In genomic region chr3:42746455-42747450, GRCh38 we compare ENCODE assay signal across 10 cellular contexts. TPM values are rescaled to one million over a fixed set of nuclear protein-coding genes. Genes with fewer than 3 reads are reported as not detected.
DNase-seq lines count a peak whose midpoint lies in the region; ATAC-seq, FAIRE-seq and TF ChIP-seq lines count a peak whose summit lies in the region.
"Had no signal": no experiment of that assay in that cellular context is flagged by ENCODE, and none has a peak within 500 bp of the region (broad histone marks: within the 10 kb centered on the region; RNA-seq: fewer than 3 reads in every experiment).

No MANE protein-coding gene starts in this region.

- peaks cover 57% of the 10 kb centered on the region for H3K4me1 Mint-ChIP-seq in CD4-positive, alpha-beta T cell (ENCODE audit: low read depth)

- no peaks in the 10 kb centered on the region for H3F3A ChIP-seq in smooth muscle cell (ENCODE audit: low read depth)

- H3K27me3 ChIP-seq in CD4-positive, alpha-beta T cell (ENCODE audit: control insufficient read depth, insufficient read depth, low read length), result no peaks in the 10 kb centered on the region
- H3K27me3 ChIP-seq in parathyroid adenoma (ENCODE audit: control insufficient read depth, insufficient read depth, low read length) (no peaks in the 10 kb centered on the region), smooth muscle cell (ENCODE audit: low read depth) (no peaks in the 10 kb centered on the region)

- H3K36me3 ChIP-seq in parathyroid adenoma (ENCODE audit: control insufficient read depth, insufficient read depth, low read length) (no peaks in the 10 kb centered on the region), kidney (ENCODE audit: control insufficient read depth in 1 of 2, insufficient read depth in 2 of 2, low read length in 2 of 2) (no peaks in the 10 kb centered on the region), smooth muscle cell (ENCODE audit: low read depth) (no peaks in the 10 kb centered on the region)

- no peak for FAIRE-seq in kidney (lab: Jason Lieb, UNC)

- CTCF ChIA-PET in CD4-positive, alpha-beta T cell (lab: Charles Lee), result no interaction called here

- WGBS in smooth muscle cell (ENCODE audit: low lambda C conversion rate), result 87% methylated on average over 10 of the region's 11 CpGs

- H3K9ac ChIP-seq in parathyroid adenoma (no peak overlapping the region), kidney (ENCODE audit: low read length in 2 of 2) (peak overlapping the region in 1 of 2 donors; percentile 29), smooth muscle cell (ENCODE audit: low read depth) (no peak overlapping the region)

- H3K4me1 ChIP-seq in parathyroid adenoma (peaks cover 18% of the 10 kb centered on the region), kidney (ENCODE audit: control insufficient read depth in 1 of 2, insufficient read depth in 1 of 2, low read depth in 1 of 2, low read length in 2 of 2) (peaks cover 6 to 13% of the 10 kb centered on the region in 2 donors), smooth muscle cell (ENCODE audit: low read depth) (peaks cover 3% of the 10 kb centered on the region)

- no peaks in the 10 kb centered on the region for H3K36me3 Mint-ChIP-seq in CD4-positive, alpha-beta T cell (ENCODE audit: low read depth)

- intact Hi-C loops in CD4-positive, alpha-beta T cell (cut with DNase I, micrococcal nuclease), result loop anchor here in 1 of 2 experiments (5.0 kb wide), 1 partner anchor 164 kb away; the partner anchor contains the start of gene SEC22C
- intact Hi-C loops in kidney (cut with DNase I), result no loop called here

- no peaks in the 10 kb centered on the region for H3K27me3 Mint-ChIP-seq in CD4-positive, alpha-beta T cell
- H3K27me3 Mint-ChIP-seq: activated naive CD8-positive, alpha-beta T cell treated with anti-CD3 and anti-CD28 coated beads, Interleukin-2, amount 50 U/mL, for 24 hours; stimulated activated naive CD8-positive, alpha-beta T cell treated with anti-CD3 and anti-CD28 coated beads, Interleukin-15, Interleukin-2, amounts not matched to agents 100 ng/mL and 50 ng/mL, for 24 hours had no signal

- no peaks in the 10 kb centered on the region for H3K9me3 Mint-ChIP-seq in CD4-positive, alpha-beta T cell
- H3K9me3 Mint-ChIP-seq: activated naive CD8-positive, alpha-beta T cell treated with anti-CD3 and anti-CD28 coated beads, Interleukin-2, amount 50 U/mL, for 24 hours; stimulated activated naive CD8-positive, alpha-beta T cell treated with anti-CD3 and anti-CD28 coated beads, Interleukin-15, Interleukin-2, amounts not matched to agents 100 ng/mL and 50 ng/mL, for 24 hours had no signal

- H4K20me1 ChIP-seq in smooth muscle cell (ENCODE audit: low read depth), result no peaks in the 10 kb centered on the region

- no peak for TF ChIP-seq CTCF in CD4-positive, alpha-beta T cell (IDR thresholded peaks at IDR 0.05)
- TF ChIP-seq CTCF in parathyroid adenoma (IDR thresholded peaks at IDR 0.05) (no peak), kidney (IDR thresholded peaks at IDR 0.05; ENCODE audit: borderline replicate concordance, extremely low read depth, insufficient read depth) (no peak), smooth muscle cell (IDR thresholded peaks at IDR 0.05; ENCODE audit: borderline replicate concordance, insufficient read depth, poor library complexity, severe bottlenecking) (no peak)

- H3K27ac Mint-ChIP-seq in CD4-positive, alpha-beta T cell, result peak overlapping the region; percentile 88
- H3K27ac Mint-ChIP-seq: activated naive CD8-positive, alpha-beta T cell treated with anti-CD3 and anti-CD28 coated beads, Interleukin-2, amount 50 U/mL, for 24 hours; stimulated activated naive CD8-positive, alpha-beta T cell treated with anti-CD3 and anti-CD28 coated beads, Interleukin-15, Interleukin-2, amounts not matched to agents 100 ng/mL and 50 ng/mL, for 24 hours had no signal

- H3K27ac ChIP-seq in CD4-positive, alpha-beta T cell (ENCODE audit: low read depth, low read length), result no peak overlapping the region
- peak overlapping the region; percentile 96 for H3K27ac ChIP-seq in parathyroid adenoma
- H3K27ac ChIP-seq in kidney (ENCODE audit: low read depth in 2 of 2, low read length in 2 of 2), result peak overlapping the region in 1 of 2 donors; percentile 65
- H3K27ac ChIP-seq in smooth muscle cell (ENCODE audit: low read depth), result no peak overlapping the region

- H3K4me2 ChIP-seq in parathyroid adenoma (ENCODE audit: low read length) (no peak overlapping the region), smooth muscle cell (no peak overlapping the region)

- no peaks in the 10 kb centered on the region for H3K9me3 ChIP-seq in CD4-positive, alpha-beta T cell (ENCODE audit: control insufficient read depth, low read length)
- H3K9me3 ChIP-seq in parathyroid adenoma (ENCODE audit: control insufficient read depth, low read length) (no peaks in the 10 kb centered on the region), kidney (ENCODE audit: control insufficient read depth in 1 of 2, low read length in 2 of 2) (no peaks in the 10 kb centered on the region), smooth muscle cell (replicated peaks; ENCODE audit: low read depth) (no peaks in the 10 kb centered on the region)

- H3K79me2 ChIP-seq in parathyroid adenoma (no peaks in the 10 kb centered on the region), smooth muscle cell (ENCODE audit: low read depth) (no peaks in the 10 kb centered on the region)

- peak overlapping the region; percentile 50 for H2AFZ ChIP-seq in parathyroid adenoma
- H2AFZ ChIP-seq in smooth muscle cell (ENCODE audit: low read depth), result no peak overlapping the region

- POLR2A ChIA-PET in CD4-positive, alpha-beta T cell (lab: Charles Lee), result interaction anchor here (0.6 to 1.5 kb wide), 6 partner anchors 9 to 799 kb away, joined by 3 to 5 read pairs (median 4); partner anchors contain the start of gene VIPR1

- H3K4me3 Mint-ChIP-seq in CD4-positive, alpha-beta T cell, result no peak overlapping the region
- H3K4me3 Mint-ChIP-seq: activated naive CD8-positive, alpha-beta T cell treated with anti-CD3 and anti-CD28 coated beads, Interleukin-2, amount 50 U/mL, for 24 hours; stimulated activated naive CD8-positive, alpha-beta T cell treated with anti-CD3 and anti-CD28 coated beads, Interleukin-15, Interleukin-2, amounts not matched to agents 100 ng/mL and 50 ng/mL, for 24 hours had no signal

- H3K4me3 ChIP-seq in parathyroid adenoma (ENCODE audit: low read depth, low read length), result no peak overlapping the region
- H3K4me3 ChIP-seq in kidney (ENCODE audit: low read length in 2 of 2), result no peak overlapping the region
- H3K4me3 ChIP-seq in smooth muscle cell, result no peak overlapping the region

- no peak for ATAC-seq in CD4-positive, alpha-beta T cell (ENCODE audit: poor library complexity)
- no peak for ATAC-seq in GM19328 (IDR thresholded peaks at IDR 0.05; ENCODE audit: unreplicated experiment)
- ATAC-seq: activated naive CD8-positive, alpha-beta T cell treated with anti-CD3 and anti-CD28 coated beads, Interleukin-2, amount 50 U/mL, for 24 hours had no signal

- no peak for DNase-seq in CD4-positive, alpha-beta T cell
- DNase-seq in NCI-H2196 treated with DMSO at 0.1 percent for 48 hours (lab: John Stamatoyannopoulos, UW; ENCODE audit: unreplicated experiment) (peak; percentile 39), fibroblast of gingiva (ENCODE audit: low read depth) (peak; percentile 95), kidney (no peak), OCI-M2 (lab: John Stamatoyannopoulos, UW; ENCODE audit: unreplicated experiment) (no peak), smooth muscle cell (lab: John Stamatoyannopoulos, UW; ENCODE audit: unreplicated experiment) (no peak)
- DNase-seq: activated naive CD8-positive, alpha-beta T cell treated with anti-CD3 and anti-CD28 coated beads, Interleukin-2, amount 50 U/mL, for 24 hours had no signal

RNA-seq across cellular contexts. Expression of gene CCDC13, which starts 26.3 kb away (rescaled TPM):
- under 1 TPM in 1 of 2 experiments, not detected in 1; 0.38 TPM for total RNA-seq in CD4-positive, alpha-beta T cell
- total RNA-seq in kidney, result 5.3 TPM
- 7.0 TPM for polyA plus RNA-seq in kidney (ENCODE audit: insufficient read depth, low read depth, low replicate concordance)
- total RNA-seq in smooth muscle cell, result not detected in 2 replicates
- 0.48 TPM in 1 of 2 replicates, not detected in the other for polyA plus RNA-seq in smooth muscle cell

RNA-seq across cellular contexts. Expression of gene HHATL, which starts 44.2 kb away (rescaled TPM):
- not detected for total RNA-seq in CD4-positive, alpha-beta T cell
- not detected for total RNA-seq in kidney
- polyA plus RNA-seq in kidney (ENCODE audit: insufficient read depth, low read depth, low replicate concordance), result not detected
- total RNA-seq in smooth muscle cell, result not detected in 2 replicates
- not detected in 2 replicates for polyA plus RNA-seq in smooth muscle cell

RNA-seq across cellular contexts. Expression of gene HIGD1A, which starts 57.5 kb away (rescaled TPM):
- 10 to 100 TPM in 1 of 2 experiments, 1 to 10 TPM in 1; 9.3 to 11.3 TPM for total RNA-seq in CD4-positive, alpha-beta T cell
- total RNA-seq in kidney (207 TPM), smooth muscle cell (322 and 339 TPM in 2 replicates)
- polyA plus RNA-seq in kidney (ENCODE audit: insufficient read depth, low read depth, low replicate concordance) (283 TPM), smooth muscle cell (159 and 297 TPM in 2 replicates)

Comparison
In these comparisons a context has a peak if more than half of its experiments do, and no peak if none do; other contexts are left out.
1. DNase-seq: peak in NCI-H2196 treated with DMSO at 0.1 percent for 48 hours (single experiment) and fibroblast of gingiva (single experiment); none in CD4-positive, alpha-beta T cell (0 of 10), kidney (single experiment), OCI-M2 (single experiment) and smooth muscle cell (single experiment).
2. RNA of gene HIGD1A, which starts 57.5 kb away (total RNA-seq): 322 to 339 TPM in smooth muscle cell and 207 TPM in kidney (single experiment); 9.3 to 11.3 TPM in CD4-positive, alpha-beta T cell; every median in the first group is over 10 times any median in the second.